Comparison of ENCODE assay signal across 17 cellular contexts in the genomic region with DNA sequence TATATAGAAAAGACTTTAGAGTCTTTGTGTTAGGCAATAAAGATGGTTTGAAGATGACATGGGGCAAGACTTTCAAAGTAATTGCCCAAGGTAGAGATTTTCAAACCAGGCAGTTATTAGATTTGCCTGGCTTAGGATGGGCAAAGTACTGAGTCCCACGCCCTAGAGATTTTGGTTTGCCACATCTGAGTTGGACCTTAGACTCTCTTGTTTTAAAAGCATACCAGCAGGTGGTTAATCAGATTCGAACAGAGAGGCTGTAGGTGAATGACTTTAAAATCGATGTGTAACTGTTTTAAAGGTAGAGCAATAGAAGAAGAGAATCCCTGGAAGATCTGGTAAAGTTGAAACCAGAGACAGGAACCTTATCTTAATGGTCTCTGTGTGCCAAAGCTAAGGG.
DNase-seq lines count a peak whose midpoint lies in the region; ATAC-seq and TF ChIP-seq lines count a peak whose summit lies in the region.
"Had no signal": no experiment of that assay in that cellular context is flagged by ENCODE, and none has a peak within 500 bp of the region (broad histone marks: within the 10 kb centered on the region; RNA-seq: fewer than 3 reads in every experiment).

No MANE protein-coding gene starts in this region.

- peaks cover 65% of the 10 kb centered on the region for H3K79me2 ChIP-seq in osteoblast (ENCODE audit: insufficient read depth, low read length)

- peak overlapping the region; percentile 8 for H3K27ac Mint-ChIP-seq in Caco-2 (ENCODE audit: unreplicated experiment)
- H3K27ac Mint-ChIP-seq: CD14-positive monocyte; CD8-positive, alpha-beta T cell had no signal

- no peak overlapping the region for H3K27ac ChIP-seq in osteoblast (ENCODE audit: low read depth, low read length)
- H3K27ac ChIP-seq: 22Rv1, HL-60 had no signal

- H3K9me3 ChIP-seq in Caco-2, result no peaks in the 10 kb centered on the region
- no peaks in the 10 kb centered on the region for H3K9me3 ChIP-seq in osteoblast (ENCODE audit: low read depth, low read length)

- H3K36me3 ChIP-seq in Caco-2 (ENCODE audit: control insufficient read depth, insufficient read depth, low read length), result no peaks in the 10 kb centered on the region
- H3K36me3 ChIP-seq in osteoblast (ENCODE audit: insufficient read depth, low read length), result no peaks in the 10 kb centered on the region

- H3K36me3 Mint-ChIP-seq in Caco-2 (ENCODE audit: insufficient read depth, unreplicated experiment), result peaks cover 17% of the 10 kb centered on the region
- H3K36me3 Mint-ChIP-seq: CD8-positive, alpha-beta T cell had no signal

- H3K4me2 ChIP-seq in osteoblast (ENCODE audit: insufficient read depth, low read length), result no peak overlapping the region

- intact Hi-C loops in Caco-2 (cut with micrococcal nuclease; ENCODE audit: unreplicated experiment), result no loop called here

- H3K4me1 ChIP-seq in Caco-2, result peaks cover 35% of the 10 kb centered on the region
- peaks cover 20% of the 10 kb centered on the region for H3K4me1 ChIP-seq in osteoblast (ENCODE audit: insufficient read depth, low read length)

- peaks cover 26% of the 10 kb centered on the region for H3K4me1 Mint-ChIP-seq in Caco-2 (ENCODE audit: low read depth, unreplicated experiment)

- H3K4me3 ChIP-seq in Caco-2 (ENCODE audit: low read depth, low read length), result no peak overlapping the region
- no peak overlapping the region for H3K4me3 ChIP-seq in osteoblast (ENCODE audit: insufficient read depth, low read length)
- H3K4me3 ChIP-seq: GM12878 had no signal

- H4K20me1 ChIP-seq in osteoblast (ENCODE audit: insufficient read depth, low read length), result peaks cover 6% of the 10 kb centered on the region

- no peak for TF ChIP-seq CTCF in Caco-2 (IDR thresholded peaks at IDR 0.05; ENCODE audit: insufficient read depth in 1 of 2, low read depth in 1 of 2, low read length in 1 of 2, severe bottlenecking in 1 of 2, unreplicated experiment in 1 of 2)
- TF ChIP-seq CTCF in osteoblast (IDR thresholded peaks at IDR 0.05; ENCODE audit: extremely low read depth, low read depth, low read length), result no peak

- no peaks in the 10 kb centered on the region for H3K27me3 Mint-ChIP-seq in Caco-2 (ENCODE audit: insufficient read depth, unreplicated experiment)

- POLR2A ChIA-PET in Caco-2 (lab: Charles Lee), result no interaction called here

- CTCF ChIA-PET in Caco-2 (lab: Charles Lee), result no interaction called here

- no peaks in the 10 kb centered on the region for H3K9me3 Mint-ChIP-seq in Caco-2 (ENCODE audit: unreplicated experiment)
- H3K9me3 Mint-ChIP-seq: CD8-positive, alpha-beta T cell; H9 had no signal

- H2AFZ ChIP-seq in osteoblast (ENCODE audit: low read length), result no peak overlapping the region

- peak; percentile 91 for ATAC-seq in left lobe of liver
- no peak for ATAC-seq in HG02678 (IDR thresholded peaks at IDR 0.05; ENCODE audit: unreplicated experiment)
- ATAC-seq: CD8-positive, alpha-beta T cell; GM12878 had no signal

- H3K27me3 ChIP-seq in Caco-2 (replicated peaks; ENCODE audit: control insufficient read depth, insufficient read depth, low read length) (no peaks in the 10 kb centered on the region), osteoblast (ENCODE audit: insufficient read depth, low read length) (no peaks in the 10 kb centered on the region)

- DNase-seq in Caco-2 (no peak), SW480 (ENCODE audit: low spot score) (peak; percentile 5), left lobe of liver (ENCODE audit: low spot score) (no peak), osteoblast (ENCODE audit: insufficient read length, low spot score, missing footprints) (peak; percentile 8), nucleus accumbens (lab: John Stamatoyannopoulos, UW) (no peak), COLO829 (ENCODE audit: low spot score) (no peak)
- DNase-seq in stimulated activated CD4-positive, alpha-beta T cell treated with anti-CD3 and anti-CD28 coated beads, Interleukin-4, amount 100 ng/mL, for 1 hour, result no peak
- DNase-seq: CD8-positive, alpha-beta T cell; DMS 273 treated with DMSO at 0.1 percent for 48 hours; GOT3; H9; IMR-90 had no signal

- H3K4me3 Mint-ChIP-seq in Caco-2 (ENCODE audit: unreplicated experiment), result no peak overlapping the region
- H3K4me3 Mint-ChIP-seq: CD14-positive monocyte; CD8-positive, alpha-beta T cell; H9 had no signal

- BruUV-seq in Caco-2 (replicated peaks; lab: Mats Ljungman, UMichigan), result no TSS peak

Comparison
In these comparisons a context has a peak if more than half of its experiments do, and no peak if none do; other contexts are left out.
1. DNase-seq: peak in SW480 (single experiment) and osteoblast (single experiment); none in Caco-2 (0 of 2), left lobe of liver (single experiment), nucleus accumbens (0 of 56), COLO829 (single experiment) and stimulated activated CD4-positive, alpha-beta T cell treated with anti-CD3 and anti-CD28 coated beads, Interleukin-4, amount 100 ng/mL, for 1 hour (single experiment).